Comparison of ENCODE assay signal across 8 cellular contexts in genomic region chr1:27122652-27123051, GRCh38.
DNase-seq lines count a peak whose midpoint lies in the region; ATAC-seq lines count a peak whose summit lies in the region.

No MANE protein-coding gene starts in this region.

- no peaks in the 10 kb centered on the region for H3K27me3 Mint-ChIP-seq in effector memory CD8-positive, alpha-beta T cell

- H3K27ac Mint-ChIP-seq in effector memory CD8-positive, alpha-beta T cell, result peak overlapping the region; percentile 35 to 66

- H3K4me1 Mint-ChIP-seq in effector memory CD8-positive, alpha-beta T cell (ENCODE audit: low read depth in 2 of 2), result peaks cover 2 to 21% of the 10 kb centered on the region in 2 donors

- ATAC-seq in effector memory CD8-positive, alpha-beta T cell (replicated peaks), result no peak
- ATAC-seq in GM19023 (IDR thresholded peaks at IDR 0.05; ENCODE audit: unreplicated experiment), result no peak

- no peak overlapping the region for H3K4me3 Mint-ChIP-seq in effector memory CD8-positive, alpha-beta T cell

- H3K9me3 Mint-ChIP-seq in effector memory CD8-positive, alpha-beta T cell, result no peaks in the 10 kb centered on the region

- peaks cover 7% of the 10 kb centered on the region for H3K36me3 Mint-ChIP-seq in effector memory CD8-positive, alpha-beta T cell (ENCODE audit: insufficient read depth)

- DNase-seq in DMS 273 (lab: John Stamatoyannopoulos, UW; ENCODE audit: unreplicated experiment) (peak; percentile 74), NCI-H510A (lab: John Stamatoyannopoulos, UW) (peak; percentile 44), midbrain (lab: John Stamatoyannopoulos, UW) (peak; percentile 14), DMS114 treated with DMSO at 0.1 percent for 48 hours (lab: John Stamatoyannopoulos, UW; ENCODE audit: unreplicated experiment) (no peak)
- no peak for DNase-seq in effector memory CD8-positive, alpha-beta T cell
- DNase-seq in effector CD8-positive, alpha-beta T cell (lab: John Stamatoyannopoulos, UW), result no peak
- DNase-seq in stimulated activated CD8-positive, alpha-beta memory T cell treated with anti-CD3 and anti-CD28 coated beads, Interleukin-4, amount 100 ng/mL, for 48 hours, result no peak

Comparison
In these comparisons a context has a peak if more than half of its experiments do, and no peak if none do; other contexts are left out.
1. DNase-seq: peak in DMS 273 (single experiment), NCI-H510A (single experiment) and midbrain (single experiment); none in effector memory CD8-positive, alpha-beta T cell (0 of 3), effector CD8-positive, alpha-beta T cell (single experiment), stimulated activated CD8-positive, alpha-beta memory T cell treated with anti-CD3 and anti-CD28 coated beads, Interleukin-4, amount 100 ng/mL, for 48 hours (single experiment) and DMS114 treated with DMSO at 0.1 percent for 48 hours (single experiment).